2 cellular contexts compared by ENCODE assay signal in genomic region chr1:114008352-114009041, GRCh38.
TF ChIP-seq lines count a peak whose summit lies in the region.

No MANE protein-coding gene starts in this region.

TF ChIP-seq in IMR-90, 13 proteins besides CTCF, POLR2A, EP300 and RAD21:
- TF ChIP-seq, protein P1, sequence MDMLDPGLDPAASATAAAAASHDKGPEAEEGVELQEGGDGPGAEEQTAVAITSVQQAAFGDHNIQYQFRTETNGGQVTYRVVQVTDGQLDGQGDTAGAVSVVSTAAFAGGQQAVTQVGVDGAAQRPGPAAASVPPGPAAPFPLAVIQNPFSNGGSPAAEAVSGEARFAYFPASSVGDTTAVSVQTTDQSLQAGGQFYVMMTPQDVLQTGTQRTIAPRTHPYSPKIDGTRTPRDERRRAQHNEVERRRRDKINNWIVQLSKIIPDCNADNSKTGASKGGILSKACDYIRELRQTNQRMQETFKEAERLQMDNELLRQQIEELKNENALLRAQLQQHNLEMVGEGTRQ (IDR thresholded peaks at IDR 0.05; ENCODE audit: low read depth, low read length) = no peak
- no peak for TF ChIP-seq MXI1 (IDR thresholded peaks at IDR 0.05; ENCODE audit: borderline replicate concordance, low read depth, low read length)
- no peak for TF ChIP-seq MAFK (IDR thresholded peaks at IDR 0.05; ENCODE audit: low read depth, low read length)
- no peak for TF ChIP-seq NFE2L2 (IDR thresholded peaks at IDR 0.05; ENCODE audit: low read depth, low read length)
- no peak for TF ChIP-seq BHLHE40 (IDR thresholded peaks at IDR 0.05; ENCODE audit: low read depth, low read length)
- no peak for TF ChIP-seq RFX5 (IDR thresholded peaks at IDR 0.05; ENCODE audit: low read depth, low read length)
- TF ChIP-seq MAZ (IDR thresholded peaks at IDR 0.05; ENCODE audit: borderline replicate concordance, low read depth, low read length) = no peak

TF ChIP-seq in GM12891, 5 proteins besides CTCF, POLR2A, EP300 and RAD21:
- TF ChIP-seq SPI1 (IDR thresholded peaks at IDR 0.05; ENCODE audit: low read depth, low read length) = no peak
- no peak for TF ChIP-seq POU2F2 (IDR thresholded peaks at IDR 0.05; ENCODE audit: low read depth, low read length)
